ENCODE assay signal across 4 cellular contexts in the genomic region with DNA sequence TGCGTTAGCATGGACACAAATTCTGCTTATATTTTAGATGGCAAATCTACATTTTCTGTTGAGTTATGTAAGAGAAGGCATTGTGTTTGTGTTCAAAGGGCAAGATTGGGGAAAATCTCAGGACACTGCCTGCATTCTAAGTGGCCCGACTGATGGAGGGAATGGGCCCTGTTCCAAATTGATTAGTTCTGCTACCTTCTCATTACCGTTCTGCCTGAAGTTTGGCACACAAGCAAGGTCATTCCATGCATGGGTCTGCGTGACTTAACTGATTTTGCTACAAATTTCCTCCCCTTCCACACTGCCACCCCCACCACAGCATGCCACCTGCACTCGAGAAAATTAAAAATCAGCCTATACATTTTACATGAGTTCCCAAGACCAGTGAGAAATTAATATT.
"Had no signal": no experiment of that assay in that cellular context is flagged by ENCODE, and none has a peak within 500 bp of the region (broad histone marks: within the 10 kb centered on the region; RNA-seq: fewer than 3 reads in every experiment).

No MANE protein-coding gene starts in this region.

- H3K27ac Mint-ChIP-seq: GM23338, H9 had no signal

- H3K4me3 ChIP-seq: GM23338 had no signal

- DNase-seq: H9, HCEC 1CT, IMR-90 had no signal

- H3K9me3 Mint-ChIP-seq: GM23338, H9 had no signal

- H3K4me2 ChIP-seq: GM23338 had no signal

- H3K4me3 Mint-ChIP-seq: GM23338, H9 had no signal

- H2AFZ ChIP-seq: GM23338 had no signal

- ATAC-seq: GM23338 had no signal
